In the genomic region with DNA sequence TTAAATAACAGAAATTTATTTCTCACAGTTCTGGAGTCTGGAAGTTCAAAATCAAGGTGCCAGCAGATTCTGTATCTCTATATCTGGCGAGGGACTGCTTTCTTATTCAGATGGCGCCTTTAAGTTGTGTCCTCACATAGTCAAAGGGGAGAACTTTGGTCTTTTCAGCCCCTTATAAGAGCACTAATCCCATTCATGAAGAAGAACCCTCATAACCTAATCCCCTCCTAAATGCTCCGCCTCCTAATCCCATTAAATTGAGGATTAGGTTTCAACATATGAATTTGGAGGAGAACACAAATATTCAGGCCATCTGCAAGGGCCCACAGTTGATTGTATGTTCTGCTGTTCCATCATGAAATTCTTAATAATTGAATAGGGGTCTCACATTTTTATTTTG, we compare ENCODE assay signal across 18 cellular contexts. TPM values are rescaled to one million over a fixed set of nuclear protein-coding genes. Genes with fewer than 3 reads are reported as not detected.
DNase-seq lines count a peak whose midpoint lies in the region; ATAC-seq, FAIRE-seq and TF ChIP-seq lines count a peak whose summit lies in the region.
"Had no signal": no experiment of that assay in that cellular context is flagged by ENCODE, and none has a peak within 500 bp of the region (broad histone marks: within the 10 kb centered on the region; RNA-seq: fewer than 3 reads in every experiment).

No MANE protein-coding gene starts in this region.

- no peak overlapping the region for H4K5ac ChIP-seq in H1 (ENCODE audit: insufficient read length, low read depth, low read length)

- no peak for TF ChIP-seq RAD21 in H1 (IDR thresholded peaks at IDR 0.05 in 1 of 2, conservative IDR thresholded peaks at IDR 0.05 in 1 of 2; ENCODE audit: low read depth in 2 of 2, low read length in 2 of 2)

- no peak overlapping the region for H3K56ac ChIP-seq in H1 (replicated peaks; ENCODE audit: insufficient read length, low read depth, low read length)

- no peaks in the 10 kb centered on the region for H3K79me2 ChIP-seq in H1 (ENCODE audit: control insufficient read depth in 1 of 2, insufficient read depth in 2 of 2, low read length in 2 of 2)

- H3K18ac ChIP-seq in H1 (ENCODE audit: extremely low read depth, low read length) = no peak overlapping the region

- H3K14ac ChIP-seq in H1 (ENCODE audit: insufficient read length) = no peak overlapping the region

- WGBS in H1 (ENCODE audit: extremely low coverage in 1 of 2, insufficient coverage in 1 of 2, insufficient read length in 1 of 2, insufficient replicate concordance in 2 of 2, low coverage in 1 of 2, low lambda C conversion rate in 2 of 2, missing lambda C conversion rate in 1 of 2), 2 experiments = 79% methylated on average over 3 of the region's 3 CpGs; no CpG with 5 or more reads in 1 of the 2 experiments

- H3K27me3 ChIP-seq in HAP-1 (ENCODE audit: low read depth) (no peaks in the 10 kb centered on the region), H1 (replicated peaks in 1 of 4; ENCODE audit: control insufficient read depth in 3 of 4, extremely low read depth in 1 of 4, insufficient read depth in 3 of 4, low read length in 3 of 4) (no peaks in the 10 kb centered on the region)
- H3K27me3 ChIP-seq: BE2C had no signal

- no peaks in the 10 kb centered on the region; the same call in 1 of the 2 replicates for H3K23me2 ChIP-seq in H1 (ENCODE audit: low read depth, low read length)

- no peak overlapping the region for H2BK20ac ChIP-seq in H1 (ENCODE audit: low read length)

- H3K36me3 ChIP-seq in HAP-1 (replicated peaks) (no peaks in the 10 kb centered on the region), H1 (ENCODE audit: control insufficient read depth in 2 of 4, insufficient read depth in 4 of 4, low read length in 3 of 4) (no peaks in the 10 kb centered on the region)
- H3K36me3 ChIP-seq: BE2C had no signal

- no peak overlapping the region for H3K4ac ChIP-seq in H1 (replicated peaks; ENCODE audit: insufficient read length, low read depth, low read length)

- no peaks in the 10 kb centered on the region for H3K79me1 ChIP-seq in H1 (ENCODE audit: low read depth, low read length)

- FAIRE-seq in H1 (lab: Jason Lieb, UNC) = no peak
- FAIRE-seq: D721Med, G401.6, GM12891, GM19239 had no signal

- TF ChIP-seq CTCF in H1 (IDR thresholded peaks at IDR 0.05; ENCODE audit: control extremely low read depth in 1 of 3, insufficient read depth in 1 of 3, low read depth in 1 of 3, low read length in 3 of 3) = no peak

- H3K4me2 ChIP-seq in H1 (ENCODE audit: insufficient read depth in 1 of 2, low read depth in 2 of 2, low read length in 2 of 2) = no peak overlapping the region

- no peak overlapping the region for H4K8ac ChIP-seq in H1 (ENCODE audit: extremely low read depth, insufficient read depth, low read length)

- H3K23ac ChIP-seq in H1 (ENCODE audit: insufficient read length) = no peak overlapping the region

- DNase-seq in HAP-1 (ENCODE audit: low spot score in 2 of 2) (peak; percentile 50 to 98), NCI-H82 (lab: John Stamatoyannopoulos, UW) (peak; percentile 85), H1 (ENCODE audit: low read depth in 1 of 2, low spot score in 2 of 2) (no peak), epidermal melanocyte (ENCODE audit: insufficient read length, low spot score) (no peak)
- DNase-seq: ACHN; BE2C; CD8-positive, alpha-beta memory T cell; COR-L47; HCEC 1CT; KBM-7 had no signal

- H2BK5ac ChIP-seq in H1 (ENCODE audit: low read depth, low read length) = no peak overlapping the region

- no peak overlapping the region for H4K91ac ChIP-seq in H1 (replicated peaks; ENCODE audit: insufficient read length, low read length)

- H2BK15ac ChIP-seq in H1 (ENCODE audit: low read length) = no peak overlapping the region

- H3K9me3 ChIP-seq in HAP-1 (no peaks in the 10 kb centered on the region), H1 (ENCODE audit: insufficient read depth in 2 of 2, low read depth in 1 of 2, low read length in 1 of 2) (0 out of 4 replicates have a peak, but pooled peaks cover 2 to 4% of the 10 kb centered on the region in 2 experiments)
- H3K9me3 ChIP-seq: BE2C had no signal

- no peak for TF ChIP-seq EP300 in H1 (IDR thresholded peaks at IDR 0.05; ENCODE audit: borderline replicate concordance in 1 of 2, low read depth in 2 of 2, low read length in 2 of 2)

- no peak overlapping the region for H2AK5ac ChIP-seq in H1 (ENCODE audit: low read depth, low read length)

- no peaks in the 10 kb centered on the region for H4K20me1 ChIP-seq in H1 (replicated peaks in 1 of 2; ENCODE audit: control insufficient read depth in 1 of 2, insufficient read depth in 2 of 2, low read length in 2 of 2)

- H3K27ac ChIP-seq in H1 (ENCODE audit: low read depth, low read length) = no peak overlapping the region

- ATAC-seq in HG02840 (IDR thresholded peaks at IDR 0.05; ENCODE audit: low FRiP score, unreplicated experiment) = no peak
- ATAC-seq in HG02938 (IDR thresholded peaks at IDR 0.05; ENCODE audit: unreplicated experiment) = no peak
- no peak for ATAC-seq in HG03095 (IDR thresholded peaks at IDR 0.05; ENCODE audit: unreplicated experiment)

- POLR2A ChIA-PET in H1 (lab: Charles Lee; ENCODE audit: partially characterized antibody) = interaction anchor here (0.6 kb wide), 1 partner anchor 1941 kb away, joined by 4 read pairs; no protein-coding TSS in a partner anchor

- TF ChIP-seq POLR2A in H1 (IDR thresholded peaks at IDR 0.05; ENCODE audit: control extremely low read depth in 1 of 2, low read depth in 2 of 2, low read length in 2 of 2) = no peak

- H2AFZ ChIP-seq in H1 (ENCODE audit: low read length) = 0 out of 2 replicates have a peak overlapping the region, but pooled peaks have one; percentile 26

- no peak overlapping the region for H2BK12ac ChIP-seq in H1 (ENCODE audit: low read depth, low read length)

- H3K4me3 ChIP-seq in HAP-1 (no peak overlapping the region), H1 (ENCODE audit: extremely low read depth in 1 of 4, insufficient read depth in 2 of 4, low read depth in 3 of 4, low read length in 4 of 4) (no peak overlapping the region)

- in situ Hi-C loops in HAP-1 (cut with MboI; ENCODE audit: low sequenced_read_pairs) = no loop called here

- H3K4me1 ChIP-seq in HAP-1 = peaks cover 22% of the 10 kb centered on the region
- no peaks in the 10 kb centered on the region for H3K4me1 ChIP-seq in H1 (replicated peaks in 1 of 4; ENCODE audit: control insufficient read depth in 3 of 4, insufficient read depth in 4 of 4, low read length in 3 of 4)
- H3K4me1 ChIP-seq: BE2C had no signal

- CTCF ChIA-PET in H1 (lab: Charles Lee; ENCODE audit: partially characterized antibody) = interaction anchor here (0.6 to 2.2 kb wide), 38 partner anchors 9 to 990 kb away, joined by 3 to 15 read pairs (median 4); partner anchors contain the start of genes CCDC152 and GHR

- H3K9ac ChIP-seq in H1 (replicated peaks in 1 of 4; ENCODE audit: extremely low read depth in 1 of 4, low read depth in 3 of 4, low read length in 3 of 4) = no peak overlapping the region

- no peak overlapping the region for H2BK120ac ChIP-seq in H1 (replicated peaks; ENCODE audit: low read depth, low read length)

TF ChIP-seq in H1, 55 proteins besides CTCF, POLR2A, EP300 and RAD21:
- TF ChIP-seq CBX8 (IDR thresholded peaks at IDR 0.05; ENCODE audit: borderline replicate concordance, low read depth, low read length) (no peak), CTBP2 (IDR thresholded peaks at IDR 0.05; ENCODE audit: borderline replicate concordance, insufficient read depth, insufficient read length, low read length) (no peak), SP4 (IDR thresholded peaks at IDR 0.05; ENCODE audit: low read length) (no peak), SIRT6 (IDR thresholded peaks at IDR 0.05; ENCODE audit: low read length) (no peak), TCF12 (IDR thresholded peaks at IDR 0.05; ENCODE audit: low read depth, low read length) (no peak), ASH2L (IDR thresholded peaks at IDR 0.05; ENCODE audit: low read length) (no peak), CBX5 (IDR thresholded peaks at IDR 0.05; ENCODE audit: low read depth, low read length) (no peak), KDM5A (IDR thresholded peaks at IDR 0.05; ENCODE audit: low read length) (no peak), YY1 (IDR thresholded peaks at IDR 0.05; ENCODE audit: low read depth, low read length) (no peak), CHD1 (IDR thresholded peaks at IDR 0.05; ENCODE audit: low read depth, low read length) (no peak), RFX5 (IDR thresholded peaks at IDR 0.05; ENCODE audit: borderline replicate concordance, low read depth, low read length) (no peak), NANOG (IDR thresholded peaks at IDR 0.05; ENCODE audit: insufficient read depth, low read depth, low read length, poor library complexity, severe bottlenecking) (no peak), HDAC6 (IDR thresholded peaks at IDR 0.05; ENCODE audit: low read depth, low read length) (no peak), TEAD4 (IDR thresholded peaks at IDR 0.05; ENCODE audit: low read depth, low read length) (no peak), SIX5 (IDR thresholded peaks at IDR 0.05; ENCODE audit: low read depth, low read length) (no peak)
TF ChIP-seq in H1: peak in this region for 0.

RNA-seq across cellular contexts. Expression of gene CCDC152, which starts 10.8 kb away (rescaled TPM):
- total RNA-seq in H1 (2021; fragmentation: NEBNext Ultra II Directional; extraction: Animal tissue kit (Norgen Biotek cat#: 25700)) = 9.5 and 10.2 TPM in 2 replicates
- polyA plus RNA-seq in H1 (2011; rRNA removed) = 1.8 and 2.6 TPM in 2 replicates
- polyA plus RNA-seq in H1 (2011; cell fraction: cytosol; rRNA removed) = 3.7 TPM
- 2.3 TPM for polyA plus RNA-seq in H1 (2011; cell fraction: nucleus; rRNA removed)
- polyA plus RNA-seq in H1 (2012, experiment 1 of 2) = 2.5 to 5.4 TPM (median 2.9 TPM) in 4 replicates
- polyA plus RNA-seq in H1 (2012, experiment 2 of 2) = 0.45 TPM
- polyA plus RNA-seq in H1 (2013, experiment 1 of 2) = 9.2 TPM
- polyA plus RNA-seq in H1 (2013, experiment 2 of 2) = 8.4 TPM
- 3.8 and 4.9 TPM in 2 replicates for polyA minus RNA-seq in H1 (2011; rRNA and poly(A)+ RNA removed)
- polyA minus RNA-seq in H1 (2011; cell fraction: cytosol; rRNA and poly(A)+ RNA removed) = 2.1 TPM
- 11.1 TPM for polyA minus RNA-seq in H1 (2011; cell fraction: nucleus; rRNA and poly(A)+ RNA removed)
- total RNA-seq: A172 had no signal

Comparison
In these comparisons a context has a peak if more than half of its experiments do, and no peak if none do; other contexts are left out.
1. DNase-seq: peak in HAP-1 (2 of 2) and NCI-H82 (single experiment); none in H1 (0 of 2) and epidermal melanocyte (single experiment).